In genomic region chr12:24996102-24996797, GRCh38 we compare ENCODE assay signal across 20 cellular contexts. TPM values are rescaled to one million over a fixed set of nuclear protein-coding genes. Genes with fewer than 3 reads are reported as not detected.
A peak's percentile ranks its signal among the peaks of the same experiment; 100 is the strongest.
DNase-seq lines count a peak whose midpoint lies in the region; ATAC-seq, FAIRE-seq and TF ChIP-seq lines count a peak whose summit lies in the region.
"Had no signal": no experiment of that assay in that cellular context is flagged by ENCODE, and none has a peak within 500 bp of the region (broad histone marks: within the 10 kb centered on the region; RNA-seq: fewer than 3 reads in every experiment).

No MANE protein-coding gene starts in this region.

- no peak overlapping the region for H3K4me3 Mint-ChIP-seq in nephron
- H3K4me3 Mint-ChIP-seq: activated T-cell treated with anti-CD3 and anti-CD28 coated beads, Interleukin-2, amount 50 U/mL, for 72 hours; neural crest cell; type B pancreatic cell had no signal

- no peak for TF ChIP-seq EP300 in sigmoid colon (IDR thresholded peaks at IDR 0.05)

- H3K36me3 ChIP-seq in sigmoid colon, result no peaks in the 10 kb centered on the region

- DNase-seq in GM18507 (ENCODE audit: extremely low spot score, insufficient read length, low read depth), result peak; percentile 23
- DNase-seq in NCI-H524 treated with DMSO at 0.1 percent for 48 hours (lab: John Stamatoyannopoulos, UW), result peak; percentile 7
- DNase-seq in sigmoid colon, result no peak
- no peak for DNase-seq in foreskin melanocyte
- DNase-seq in activated naive CD4-positive, alpha-beta T cell treated with anti-CD3 and anti-CD28 coated beads, Interleukin-2, amount 50 U/mL, for 16 hours, result no peak
- DNase-seq: activated T-cell treated with anti-CD3 and anti-CD28 coated beads, Interleukin-2, amount 50 U/mL, for 72 hours; DMS79; islet precursor cell; mesendoderm; NCI-H1436; NCI-H226; OCI-M1; stimulated activated naive CD8-positive, alpha-beta T cell treated with anti-CD3 and anti-CD28 coated beads, Interleukin-15, Interleukin-2, amounts not matched to agents 100 U/mL and 50 U/mL, for 24 hours had no signal

- FAIRE-seq in GM18507 (lab: Jason Lieb, UNC), result peak; percentile 90

- H3K36me3 Mint-ChIP-seq in nephron (ENCODE audit: low read depth), result no peaks in the 10 kb centered on the region
- H3K36me3 Mint-ChIP-seq: type B pancreatic cell had no signal

- peaks cover 25% of the 10 kb centered on the region for H3K4me1 Mint-ChIP-seq in nephron

- no peaks in the 10 kb centered on the region for H3K9me3 ChIP-seq in sigmoid colon

- H3K4me1 ChIP-seq in sigmoid colon, result peaks cover 0 to 18% (median 11%) of the 10 kb centered on the region in 4 donors

- no peak overlapping the region for H3K4me3 ChIP-seq in sigmoid colon
- H3K4me3 ChIP-seq: SK-N-MC had no signal

- ATAC-seq in HG02610 (IDR thresholded peaks at IDR 0.05; ENCODE audit: unreplicated experiment), result peak; percentile 31
- ATAC-seq: activated T-cell treated with anti-CD3 and anti-CD28 coated beads, Interleukin-2, amount 50 U/mL, for 72 hours; stimulated activated naive CD8-positive, alpha-beta T cell treated with anti-CD3 and anti-CD28 coated beads, Interleukin-15, Interleukin-2, amounts not matched to agents 100 U/mL and 50 U/mL, for 24 hours had no signal

- no peaks in the 10 kb centered on the region for H3K27me3 ChIP-seq in sigmoid colon

- peaks cover 4% of the 10 kb centered on the region for H3K27me3 Mint-ChIP-seq in nephron (ENCODE audit: low read depth)

- H3K9me3 Mint-ChIP-seq in nephron, result no peaks in the 10 kb centered on the region
- H3K9me3 Mint-ChIP-seq: activated T-cell treated with anti-CD3 and anti-CD28 coated beads, Interleukin-2, amount 50 U/mL, for 72 hours; neural crest cell; type B pancreatic cell had no signal

- TF ChIP-seq CTCF in nephron (IDR thresholded peaks at IDR 0.05; ENCODE audit: unreplicated experiment in 3 of 3), result no peak
- no peak for TF ChIP-seq CTCF in sigmoid colon (IDR thresholded peaks at IDR 0.05)

- H3K27ac Mint-ChIP-seq in nephron, result peak overlapping the region in 2 of 3 experiments; percentile 25 to 33
- H3K27ac Mint-ChIP-seq: activated T-cell treated with anti-CD3 and anti-CD28 coated beads, Interleukin-2, amount 50 U/mL, for 72 hours; type B pancreatic cell had no signal

- TF ChIP-seq POLR2A in sigmoid colon (IDR thresholded peaks at IDR 0.05), result no peak

- no peak overlapping the region for H3K27ac ChIP-seq in sigmoid colon
- H3K27ac ChIP-seq: C4-2B, KMS-11, SK-N-MC had no signal

- intact Hi-C loops in sigmoid colon (cut with DNase I), result no loop called here

- WGBS in sigmoid colon, 2 donors, result 51 to 70% methylated on average over 8 of the region's 8 CpGs

RNA-seq across cellular contexts. Expression of gene BCAT1, which starts 47.3 kb away (rescaled TPM):
- total RNA-seq in sigmoid colon, result 10 to 100 TPM in 3 of 4 donors, 1 to 10 TPM in 1; 7.9 to 20.3 (median 20.2) TPM
- polyA plus RNA-seq in sigmoid colon, result 10 to 100 TPM in 1 of 3 donors, 1 to 10 TPM in 2; 2.1 to 12.0 (median 3.1) TPM

Comparison
In these comparisons a context has a peak if more than half of its experiments do, and no peak if none do; other contexts are left out.
1. DNase-seq: peak in GM18507 (single experiment) and NCI-H524 treated with DMSO at 0.1 percent for 48 hours (single experiment); none in sigmoid colon (single experiment), foreskin melanocyte (single experiment) and activated naive CD4-positive, alpha-beta T cell treated with anti-CD3 and anti-CD28 coated beads, Interleukin-2, amount 50 U/mL, for 16 hours (single experiment).